ENCODE assay signal across 1 cellular context in the genomic region with DNA sequence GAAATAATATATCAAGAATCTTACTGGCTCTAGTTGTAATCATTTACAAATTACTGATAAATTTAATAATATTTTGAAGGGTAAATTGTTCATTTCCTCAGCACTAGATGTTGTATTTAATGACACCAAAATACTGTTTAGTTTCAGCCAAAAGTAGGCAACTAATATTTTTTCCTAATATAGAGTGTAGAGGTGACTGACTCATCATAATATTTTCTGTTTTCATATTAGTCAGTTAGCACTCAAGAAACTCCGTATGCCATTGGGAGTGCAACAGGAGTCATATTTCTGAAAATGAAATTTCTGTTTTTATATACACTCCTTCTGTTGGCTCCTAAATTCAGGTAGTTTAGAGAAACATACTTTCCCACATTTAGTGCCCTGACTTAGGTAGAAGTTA.
TF ChIP-seq lines count a peak whose summit lies in the region.

No MANE protein-coding gene starts in this region.

TF ChIP-seq in GM12878, 131 proteins besides CTCF, POLR2A, EP300 and RAD21 (continued from another document and continues in another):
- TF ChIP-seq, protein P1, sequence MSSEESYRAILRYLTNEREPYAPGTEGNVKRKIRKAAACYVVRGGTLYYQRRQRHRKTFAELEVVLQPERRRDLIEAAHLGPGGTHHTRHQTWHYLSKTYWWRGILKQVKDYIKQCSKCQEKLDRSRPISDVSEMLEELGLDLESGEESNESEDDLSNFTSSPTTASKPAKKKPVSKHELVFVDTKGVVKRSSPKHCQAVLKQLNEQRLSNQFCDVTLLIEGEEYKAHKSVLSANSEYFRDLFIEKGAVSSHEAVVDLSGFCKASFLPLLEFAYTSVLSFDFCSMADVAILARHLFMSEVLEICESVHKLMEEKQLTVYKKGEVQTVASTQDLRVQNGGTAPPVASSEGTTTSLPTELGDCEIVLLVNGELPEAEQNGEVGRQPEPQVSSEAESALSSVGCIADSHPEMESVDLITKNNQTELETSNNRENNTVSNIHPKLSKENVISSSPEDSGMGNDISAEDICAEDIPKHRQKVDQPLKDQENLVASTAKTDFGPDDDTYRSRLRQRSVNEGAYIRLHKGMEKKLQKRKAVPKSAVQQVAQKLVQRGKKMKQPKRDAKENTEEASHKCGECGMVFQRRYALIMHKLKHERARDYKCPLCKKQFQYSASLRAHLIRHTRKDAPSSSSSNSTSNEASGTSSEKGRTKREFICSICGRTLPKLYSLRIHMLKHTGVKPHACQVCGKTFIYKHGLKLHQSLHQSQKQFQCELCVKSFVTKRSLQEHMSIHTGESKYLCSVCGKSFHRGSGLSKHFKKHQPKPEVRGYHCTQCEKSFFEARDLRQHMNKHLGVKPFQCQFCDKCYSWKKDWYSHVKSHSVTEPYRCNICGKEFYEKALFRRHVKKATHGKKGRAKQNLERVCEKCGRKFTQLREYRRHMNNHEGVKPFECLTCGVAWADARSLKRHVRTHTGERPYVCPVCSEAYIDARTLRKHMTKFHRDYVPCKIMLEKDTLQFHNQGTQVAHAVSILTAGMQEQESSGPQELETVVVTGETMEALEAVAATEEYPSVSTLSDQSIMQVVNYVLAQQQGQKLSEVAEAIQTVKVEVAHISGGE (CRISPR knock-in tag; IDR thresholded peaks at IDR 0.05): no peak
- TF ChIP-seq RFX5 (IDR thresholded peaks at IDR 0.05; ENCODE audit: low read depth, low read length) (no peak), MTA2 (IDR thresholded peaks at IDR 0.05; ENCODE audit: low read depth) (0 out of 2 replicates have a peak, but pooled peaks have one; percentile 44), CHD2 (IDR thresholded peaks at IDR 0.05; ENCODE audit: borderline replicate concordance, low read depth, low read length) (no peak), ZBED1 (IDR thresholded peaks at IDR 0.05; ENCODE audit: borderline replicate concordance) (no peak; the same call in 1 of the 2 replicates), CHD1 (IDR thresholded peaks at IDR 0.05; ENCODE audit: low read depth, low read length) (no peak), CREM (IDR thresholded peaks at IDR 0.05; ENCODE audit: low read depth) (peak; percentile 36; the same call in 1 of the 2 replicates), EGR1 (IDR thresholded peaks at IDR 0.05; ENCODE audit: borderline replicate concordance in 1 of 2, low read depth in 2 of 2, low read length in 2 of 2) (no peak), FOXK2 (IDR thresholded peaks at IDR 0.05) (no peak), ZZZ3 (IDR thresholded peaks at IDR 0.05; ENCODE audit: control insufficient read depth, insufficient read length, low read depth) (no peak), PRDM15 (CRISPR knock-in tag; IDR thresholded peaks at IDR 0.05) (no peak), RAD51 (IDR thresholded peaks at IDR 0.05) (no peak), NKRF (conservative IDR thresholded peaks at IDR 0.05) (no peak), TCF7 (IDR thresholded peaks at IDR 0.05; ENCODE audit: borderline replicate concordance) (no peak), CREB1 (IDR thresholded peaks at IDR 0.05; ENCODE audit: low read depth) (0 out of 2 replicates have a peak, but pooled peaks have one; percentile 17), POLR2AphosphoS2 (IDR thresholded peaks at IDR 0.05; ENCODE audit: low read depth, low read length) (no peak), GABPA (IDR thresholded peaks at IDR 0.05; ENCODE audit: low read depth) (0 out of 2 replicates have a peak, but pooled peaks have one; percentile 39), TBL1XR1 (IDR thresholded peaks at IDR 0.05; ENCODE audit: low read depth, low read length) (no peak), CEBPZ (IDR thresholded peaks at IDR 0.05; ENCODE audit: low read depth, low read length) (no peak), EZH2 (IDR thresholded peaks at IDR 0.05; ENCODE audit: borderline replicate concordance, control insufficient read depth, low read depth, low read length) (no peak), E4F1 (IDR thresholded peaks at IDR 0.05; ENCODE audit: borderline replicate concordance, partially characterized antibody) (no peak), SPI1 (IDR thresholded peaks at IDR 0.05; ENCODE audit: borderline replicate concordance, insufficient read depth, low read depth, low read length) (no peak), SUZ12 (IDR thresholded peaks at IDR 0.05; ENCODE audit: unreplicated experiment) (no peak), BCL11A (IDR thresholded peaks at IDR 0.05; ENCODE audit: low read depth, low read length) (no peak), CBFB (IDR thresholded peaks at IDR 0.05; ENCODE audit: low read depth) (no peak)
- TF ChIP-seq, protein P2, sequence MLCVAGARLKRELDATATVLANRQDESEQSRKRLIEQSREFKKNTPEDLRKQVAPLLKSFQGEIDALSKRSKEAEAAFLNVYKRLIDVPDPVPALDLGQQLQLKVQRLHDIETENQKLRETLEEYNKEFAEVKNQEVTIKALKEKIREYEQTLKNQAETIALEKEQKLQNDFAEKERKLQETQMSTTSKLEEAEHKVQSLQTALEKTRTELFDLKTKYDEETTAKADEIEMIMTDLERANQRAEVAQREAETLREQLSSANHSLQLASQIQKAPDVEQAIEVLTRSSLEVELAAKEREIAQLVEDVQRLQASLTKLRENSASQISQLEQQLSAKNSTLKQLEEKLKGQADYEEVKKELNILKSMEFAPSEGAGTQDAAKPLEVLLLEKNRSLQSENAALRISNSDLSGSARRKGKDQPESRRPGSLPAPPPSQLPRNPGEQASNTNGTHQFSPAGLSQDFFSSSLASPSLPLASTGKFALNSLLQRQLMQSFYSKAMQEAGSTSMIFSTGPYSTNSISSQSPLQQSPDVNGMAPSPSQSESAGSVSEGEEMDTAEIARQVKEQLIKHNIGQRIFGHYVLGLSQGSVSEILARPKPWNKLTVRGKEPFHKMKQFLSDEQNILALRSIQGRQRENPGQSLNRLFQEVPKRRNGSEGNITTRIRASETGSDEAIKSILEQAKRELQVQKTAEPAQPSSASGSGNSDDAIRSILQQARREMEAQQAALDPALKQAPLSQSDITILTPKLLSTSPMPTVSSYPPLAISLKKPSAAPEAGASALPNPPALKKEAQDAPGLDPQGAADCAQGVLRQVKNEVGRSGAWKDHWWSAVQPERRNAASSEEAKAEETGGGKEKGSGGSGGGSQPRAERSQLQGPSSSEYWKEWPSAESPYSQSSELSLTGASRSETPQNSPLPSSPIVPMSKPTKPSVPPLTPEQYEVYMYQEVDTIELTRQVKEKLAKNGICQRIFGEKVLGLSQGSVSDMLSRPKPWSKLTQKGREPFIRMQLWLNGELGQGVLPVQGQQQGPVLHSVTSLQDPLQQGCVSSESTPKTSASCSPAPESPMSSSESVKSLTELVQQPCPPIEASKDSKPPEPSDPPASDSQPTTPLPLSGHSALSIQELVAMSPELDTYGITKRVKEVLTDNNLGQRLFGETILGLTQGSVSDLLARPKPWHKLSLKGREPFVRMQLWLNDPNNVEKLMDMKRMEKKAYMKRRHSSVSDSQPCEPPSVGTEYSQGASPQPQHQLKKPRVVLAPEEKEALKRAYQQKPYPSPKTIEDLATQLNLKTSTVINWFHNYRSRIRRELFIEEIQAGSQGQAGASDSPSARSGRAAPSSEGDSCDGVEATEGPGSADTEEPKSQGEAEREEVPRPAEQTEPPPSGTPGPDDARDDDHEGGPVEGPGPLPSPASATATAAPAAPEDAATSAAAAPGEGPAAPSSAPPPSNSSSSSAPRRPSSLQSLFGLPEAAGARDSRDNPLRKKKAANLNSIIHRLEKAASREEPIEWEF (IDR thresholded peaks at IDR 0.05; ENCODE audit: insufficient replicate concordance, low read depth, low read length): no peak
- TF ChIP-seq, protein P3, sequence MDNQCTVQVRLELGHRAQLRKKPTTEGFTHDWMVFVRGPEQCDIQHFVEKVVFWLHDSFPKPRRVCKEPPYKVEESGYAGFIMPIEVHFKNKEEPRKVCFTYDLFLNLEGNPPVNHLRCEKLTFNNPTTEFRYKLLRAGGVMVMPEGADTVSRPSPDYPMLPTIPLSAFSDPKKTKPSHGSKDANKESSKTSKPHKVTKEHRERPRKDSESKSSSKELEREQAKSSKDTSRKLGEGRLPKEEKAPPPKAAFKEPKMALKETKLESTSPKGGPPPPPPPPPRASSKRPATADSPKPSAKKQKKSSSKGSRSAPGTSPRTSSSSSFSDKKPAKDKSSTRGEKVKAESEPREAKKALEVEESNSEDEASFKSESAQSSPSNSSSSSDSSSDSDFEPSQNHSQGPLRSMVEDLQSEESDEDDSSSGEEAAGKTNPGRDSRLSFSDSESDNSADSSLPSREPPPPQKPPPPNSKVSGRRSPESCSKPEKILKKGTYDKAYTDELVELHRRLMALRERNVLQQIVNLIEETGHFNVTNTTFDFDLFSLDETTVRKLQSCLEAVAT (IDR thresholded peaks at IDR 0.05): no peak
- TF ChIP-seq, protein P4, sequence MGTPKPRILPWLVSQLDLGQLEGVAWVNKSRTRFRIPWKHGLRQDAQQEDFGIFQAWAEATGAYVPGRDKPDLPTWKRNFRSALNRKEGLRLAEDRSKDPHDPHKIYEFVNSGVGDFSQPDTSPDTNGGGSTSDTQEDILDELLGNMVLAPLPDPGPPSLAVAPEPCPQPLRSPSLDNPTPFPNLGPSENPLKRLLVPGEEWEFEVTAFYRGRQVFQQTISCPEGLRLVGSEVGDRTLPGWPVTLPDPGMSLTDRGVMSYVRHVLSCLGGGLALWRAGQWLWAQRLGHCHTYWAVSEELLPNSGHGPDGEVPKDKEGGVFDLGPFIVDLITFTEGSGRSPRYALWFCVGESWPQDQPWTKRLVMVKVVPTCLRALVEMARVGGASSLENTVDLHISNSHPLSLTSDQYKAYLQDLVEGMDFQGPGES (IDR thresholded peaks at IDR 0.05): no peak
